Comparison of ENCODE assay signal across 20 cellular contexts in genomic region chr9:1052908-1053590, GRCh38. TPM values are rescaled to one million over a fixed set of nuclear protein-coding genes. Genes with fewer than 3 reads are reported as not detected.
DNase-seq lines count a peak whose midpoint lies in the region; ATAC-seq and TF ChIP-seq lines count a peak whose summit lies in the region.
"Had no signal": no experiment of that assay in that cellular context is flagged by ENCODE, and none has a peak within 500 bp of the region (broad histone marks: within the 10 kb centered on the region; RNA-seq: fewer than 3 reads in every experiment).

No MANE protein-coding gene starts in this region.

- TF ChIP-seq CTCF in coronary artery (IDR thresholded peaks at IDR 0.05), result no peak
- TF ChIP-seq CTCF in right atrium auricular region (IDR thresholded peaks at IDR 0.05), result no peak
- TF ChIP-seq CTCF in osteocyte (IDR thresholded peaks at IDR 0.05), result no peak

- H3K9me3 Mint-ChIP-seq in activated naive CD4-positive, alpha-beta T cell treated with anti-CD3 and anti-CD28 coated beads, Interleukin-2, amount 50 U/mL, for 24 hours, result peaks cover 5% of the 10 kb centered on the region
- H3K9me3 Mint-ChIP-seq in natural killer cell treated with Interleukin-12 subunit alpha and Interleukin-12 subunit beta and Interleukin-15 and Interleukin-18, amount 100 ng/mL, for 72 hours, result no peaks in the 10 kb centered on the region
- peaks cover 8% of the 10 kb centered on the region for H3K9me3 Mint-ChIP-seq in osteocyte (ENCODE audit: unreplicated experiment)

- peaks cover 17 to 53% of the 10 kb centered on the region in 2 donors for H3K27me3 ChIP-seq in right atrium auricular region
- H3K27me3 ChIP-seq: SJCRH30 had no signal

- peaks cover 39% of the 10 kb centered on the region for H3K4me1 Mint-ChIP-seq in activated naive CD4-positive, alpha-beta T cell treated with anti-CD3 and anti-CD28 coated beads, Interleukin-2, amount 50 U/mL, for 24 hours
- peaks cover 25 to 31% of the 10 kb centered on the region in 2 donors for H3K4me1 Mint-ChIP-seq in natural killer cell treated with Interleukin-12 subunit alpha and Interleukin-12 subunit beta and Interleukin-15 and Interleukin-18, amount 100 ng/mL, for 72 hours (ENCODE audit: low read depth in 2 of 2)
- peaks cover 29% of the 10 kb centered on the region for H3K4me1 Mint-ChIP-seq in osteocyte (ENCODE audit: unreplicated experiment)

- ATAC-seq in natural killer cell treated with Interleukin-12 subunit alpha and Interleukin-12 subunit beta and Interleukin-15 and Interleukin-18, amount 100 ng/mL, for 72 hours, result no peak
- ATAC-seq: left colon, PC-3 had no signal

- no peak overlapping the region for H3K27ac Mint-ChIP-seq in activated naive CD4-positive, alpha-beta T cell treated with anti-CD3 and anti-CD28 coated beads, Interleukin-2, amount 50 U/mL, for 24 hours
- no peak overlapping the region for H3K27ac Mint-ChIP-seq in natural killer cell treated with Interleukin-12 subunit alpha and Interleukin-12 subunit beta and Interleukin-15 and Interleukin-18, amount 100 ng/mL, for 72 hours
- H3K27ac Mint-ChIP-seq in osteocyte (ENCODE audit: unreplicated experiment), result no peak overlapping the region

- peaks cover 72% of the 10 kb centered on the region for H3K27me3 Mint-ChIP-seq in activated naive CD4-positive, alpha-beta T cell treated with anti-CD3 and anti-CD28 coated beads, Interleukin-2, amount 50 U/mL, for 24 hours
- H3K27me3 Mint-ChIP-seq in natural killer cell treated with Interleukin-12 subunit alpha and Interleukin-12 subunit beta and Interleukin-15 and Interleukin-18, amount 100 ng/mL, for 72 hours, result peaks cover 54 to 82% of the 10 kb centered on the region in 2 donors
- H3K27me3 Mint-ChIP-seq in osteocyte (ENCODE audit: unreplicated experiment), result peaks cover 64% of the 10 kb centered on the region

- H3K4me3 Mint-ChIP-seq in activated naive CD4-positive, alpha-beta T cell treated with anti-CD3 and anti-CD28 coated beads, Interleukin-2, amount 50 U/mL, for 24 hours, result peak overlapping the region; percentile 74
- H3K4me3 Mint-ChIP-seq in natural killer cell treated with Interleukin-12 subunit alpha and Interleukin-12 subunit beta and Interleukin-15 and Interleukin-18, amount 100 ng/mL, for 72 hours, result peak overlapping the region; percentile 47
- no peak overlapping the region for H3K4me3 Mint-ChIP-seq in osteocyte (ENCODE audit: unreplicated experiment)

- H3K36me3 Mint-ChIP-seq in activated naive CD4-positive, alpha-beta T cell treated with anti-CD3 and anti-CD28 coated beads, Interleukin-2, amount 50 U/mL, for 24 hours, result peaks cover 1% of the 10 kb centered on the region
- peaks cover 10% of the 10 kb centered on the region for H3K36me3 Mint-ChIP-seq in natural killer cell treated with Interleukin-12 subunit alpha and Interleukin-12 subunit beta and Interleukin-15 and Interleukin-18, amount 100 ng/mL, for 72 hours
- H3K36me3 Mint-ChIP-seq in osteocyte (ENCODE audit: unreplicated experiment), result no peaks in the 10 kb centered on the region

- H3K4me3 ChIP-seq in coronary artery (peak overlapping the region; percentile 63), right atrium auricular region (no peak overlapping the region)

- no peak overlapping the region for H3K27ac ChIP-seq in coronary artery
- peak overlapping the region; percentile 78 for H3K27ac ChIP-seq in substantia nigra (ENCODE audit: low read depth, low read length, poor library complexity, severe bottlenecking)
- no peak overlapping the region for H3K27ac ChIP-seq in right atrium auricular region
- H3K27ac ChIP-seq: stomach had no signal

- peaks cover 0 to 32% of the 10 kb centered on the region in 2 donors for H3K4me1 ChIP-seq in right atrium auricular region

- DNase-seq in activated naive CD4-positive, alpha-beta T cell (lab: John Stamatoyannopoulos, UW), result no peak
- no peak for DNase-seq in coronary artery (ENCODE audit: low spot score)
- DNase-seq in natural killer cell treated with Interleukin-12 subunit alpha and Interleukin-12 subunit beta and Interleukin-15 and Interleukin-18, amount 100 ng/mL, for 72 hours (ENCODE audit: low spot score), result no peak
- no peak for DNase-seq in substantia nigra (lab: John Stamatoyannopoulos, UW)
- DNase-seq in right atrium auricular region (ENCODE audit: low spot score), result no peak
- DNase-seq in T-helper 1 cell, result no peak
- DNase-seq in osteocyte (ENCODE audit: extremely low spot score, unreplicated experiment), result no peak
- DNase-seq: ACHN; activated CD4-positive, CD25-positive, alpha-beta regulatory T cell treated with anti-CD3 and anti-CD28 coated beads, Interleukin-2, amount 50 U/mL, for 72 hours; central memory CD4-positive, alpha-beta T cell; DMS153; HCEC 1CT; Karpas-422; NCI-H1105; PC-3; SJCRH30; stimulated activated CD4-positive, alpha-beta T cell treated with anti-CD3 and anti-CD28 coated beads, Interleukin-15, amount 100 ng/mL, for 24 hours; stomach had no signal

- no peaks in the 10 kb centered on the region for H3K36me3 ChIP-seq in right atrium auricular region
- H3K36me3 ChIP-seq: stomach had no signal

- no peaks in the 10 kb centered on the region for H3K9me3 ChIP-seq in right atrium auricular region
- H3K9me3 ChIP-seq: SJCRH30 had no signal

RNA-seq across cellular contexts. Expression of gene DMRT2, which starts 2.9 kb away (rescaled TPM):
- not detected for total RNA-seq in natural killer cell treated with Interleukin-12 subunit alpha and Interleukin-12 subunit beta and Interleukin-15 and Interleukin-18, amount 100 ng/mL, for 72 hours
- not detected for total RNA-seq in right atrium auricular region
- not detected in 2 replicates for total RNA-seq in osteocyte
- total RNA-seq: PC-3 had no signal
